ENCODE assay signal across 12 cellular contexts in genomic region chr4:55768291-55768690, GRCh38. TPM values are rescaled to one million over a fixed set of nuclear protein-coding genes. Genes with fewer than 3 reads are reported as not detected.
DNase-seq lines count a peak whose midpoint lies in the region; ATAC-seq lines count a peak whose summit lies in the region.
"Had no signal": no experiment of that assay in that cellular context is flagged by ENCODE, and none has a peak within 500 bp of the region (broad histone marks: within the 10 kb centered on the region; RNA-seq: fewer than 3 reads in every experiment).

No MANE protein-coding gene starts in this region.

- no peak overlapping the region for H3K4me3 ChIP-seq in ectodermal cell (ENCODE audit: insufficient read depth, low read depth, low read length)

- no peaks in the 10 kb centered on the region for H3K27me3 ChIP-seq in ectodermal cell (ENCODE audit: control insufficient read depth, insufficient read depth, low read length, poor library complexity, severe bottlenecking)

- H3K9me3 ChIP-seq in ectodermal cell (ENCODE audit: control insufficient read depth, low read length), result no peaks in the 10 kb centered on the region

- ATAC-seq in HG03439 (IDR thresholded peaks at IDR 0.05; ENCODE audit: unreplicated experiment) (no peak), GM18520 (IDR thresholded peaks at IDR 0.05; ENCODE audit: unreplicated experiment) (no peak)

- H3K4me1 ChIP-seq in ectodermal cell (ENCODE audit: control insufficient read depth, insufficient read depth, low read length), result peaks cover 9% of the 10 kb centered on the region

- H3K27ac ChIP-seq in ectodermal cell (ENCODE audit: insufficient read depth, low read depth, low read length, poor library complexity, severe bottlenecking), result peak overlapping the region; percentile 82

- 68 to 69% methylated on average over 3 of the region's 3 CpGs for WGBS in ectodermal cell, 2 experiments

- no peaks in the 10 kb centered on the region for H3K36me3 ChIP-seq in ectodermal cell (ENCODE audit: control insufficient read depth, insufficient read depth, low read length)

- DNase-seq in Daoy (ENCODE audit: low read depth) (peak; percentile 50), NCI-H82 treated with DMSO at 0.1 percent for 48 hours (lab: John Stamatoyannopoulos, UW; ENCODE audit: unreplicated experiment) (peak; percentile 26), myocyte (ENCODE audit: low read depth) (peak; percentile 69), COLO668 (lab: John Stamatoyannopoulos, UW; ENCODE audit: unreplicated experiment) (no peak), ecto neural progenitor cell (ENCODE audit: low spot score) (no peak)
- DNase-seq: DND-41, midbrain, NCI-H748 treated with DMSO at 0.1 percent for 48 hours had no signal

RNA-seq across cellular contexts. Expression of gene EXOC1L, which starts 51.3 kb away (rescaled TPM):
- total RNA-seq in Daoy (2014; rRNA removed; shearing (Covaris generic)), result not detected in 2 replicates
- not detected for polyA plus RNA-seq in ectodermal cell (2013, experiment 1 of 4)
- not detected for polyA plus RNA-seq in ectodermal cell (2013, experiment 2 of 4)
- not detected for polyA plus RNA-seq in ectodermal cell (2013, experiment 3 of 4)
- not detected for polyA plus RNA-seq in ectodermal cell (2013, experiment 4 of 4)
- total RNA-seq in myocyte, result not detected in 2 replicates
- not detected for polyA plus RNA-seq in myocyte (2012)
- total RNA-seq: temporal lobe had no signal

Comparison
In these comparisons a context has a peak if more than half of its experiments do, and no peak if none do; other contexts are left out.
1. DNase-seq: peak in Daoy (single experiment), NCI-H82 treated with DMSO at 0.1 percent for 48 hours (single experiment) and myocyte (single experiment); none in COLO668 (single experiment) and ecto neural progenitor cell (single experiment).